Comparison of ENCODE assay signal across 9 cellular contexts in genomic region chr12:103680591-103681065, GRCh38.
A peak's percentile ranks its signal among the peaks of the same experiment; 100 is the strongest.
DNase-seq lines count a peak whose midpoint lies in the region; ATAC-seq and TF ChIP-seq lines count a peak whose summit lies in the region.
"Had no signal": no experiment of that assay in that cellular context is flagged by ENCODE, and none has a peak within 500 bp of the region (broad histone marks: within the 10 kb centered on the region; RNA-seq: fewer than 3 reads in every experiment).

No MANE protein-coding gene starts in this region.

- no peaks in the 10 kb centered on the region for H3K9me3 ChIP-seq in spleen
- H3K9me3 ChIP-seq: neutrophil had no signal

- no peak for TF ChIP-seq POLR2A in spleen (IDR thresholded peaks at IDR 0.05)

- TF ChIP-seq CTCF in spleen (IDR thresholded peaks at IDR 0.05 in 8 of 11, conservative IDR thresholded peaks at IDR 0.05 in 3 of 11) = no peak

- H3K27me3 ChIP-seq in spleen (replicated peaks in 1 of 7) = peaks cover 0 to 10% (median 0%) of the 10 kb centered on the region in 7 donors

- H3K4me1 ChIP-seq in spleen = peaks cover 0 to 26% (median 6%) of the 10 kb centered on the region in 6 donors

- 37 to 72% (median 56%) methylated on average over 6 of the region's 6 CpGs for WGBS in spleen, 5 donors

- H3K4me3 ChIP-seq in spleen = no peak overlapping the region

- H3K36me3 ChIP-seq in spleen = peaks cover 0 to 30% (median 1%) of the 10 kb centered on the region in 6 donors
- H3K36me3 ChIP-seq: neutrophil had no signal

- peak; percentile 97 for ATAC-seq in Right ventricle myocardium inferior
- ATAC-seq in GM19324 (IDR thresholded peaks at IDR 0.05; ENCODE audit: low FRiP score, unreplicated experiment) = no peak
- no peak for ATAC-seq in HG02973 (IDR thresholded peaks at IDR 0.05; ENCODE audit: unreplicated experiment)

- intact Hi-C loops in Right ventricle myocardium inferior (cut with DNase I) = no loop called here
- intact Hi-C loops in spleen (cut with DNase I; ENCODE audit: low total_unique reads) = no loop called here

- H3K27ac ChIP-seq in spleen = peak overlapping the region in 5 of 8 donors; percentile 4 to 55 (median 13)
- H3K27ac ChIP-seq: neutrophil, RWPE1 had no signal

- DNase-seq in NCI-H128 (lab: John Stamatoyannopoulos, UW; ENCODE audit: unreplicated experiment) = peak; percentile 61
- DNase-seq in NCI-H82 (lab: John Stamatoyannopoulos, UW) = peak; percentile 77
- no peak for DNase-seq in Right ventricle myocardium inferior (ENCODE audit: missing footprints)
- DNase-seq in spleen = no peak
- no peak for DNase-seq in NCI-H748 treated with DMSO at 0.1 percent for 48 hours (lab: John Stamatoyannopoulos, UW)

Comparison
In these comparisons a context has a peak if more than half of its experiments do, and no peak if none do; other contexts are left out.
1. DNase-seq: peak in NCI-H128 (single experiment) and NCI-H82 (single experiment); none in Right ventricle myocardium inferior (single experiment), spleen (single experiment) and NCI-H748 treated with DMSO at 0.1 percent for 48 hours (single experiment).